ENCODE assay signal across 17 cellular contexts in the genomic region with DNA sequence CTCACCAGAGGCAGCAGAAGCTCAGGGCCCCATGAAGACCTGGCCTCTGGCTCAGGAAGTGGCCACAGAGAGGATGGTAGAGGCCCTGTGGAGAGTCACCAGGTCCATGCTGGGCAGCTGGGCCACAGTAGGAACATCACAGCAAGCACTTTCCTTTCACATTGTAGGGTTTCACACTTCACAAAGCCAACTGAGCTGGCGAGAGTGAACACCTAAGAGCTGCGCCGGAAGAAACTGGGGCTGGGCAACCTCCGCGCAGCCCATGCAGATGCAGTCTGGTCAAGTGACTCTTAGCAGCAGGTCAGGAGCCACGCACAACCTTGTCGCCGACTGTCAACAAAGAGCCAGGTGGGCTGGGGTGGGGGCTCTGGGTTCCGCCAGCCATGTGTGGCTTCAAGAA. TPM values are rescaled to one million over a fixed set of nuclear protein-coding genes. Genes with fewer than 3 reads are reported as not detected.
"Had no signal": no experiment of that assay in that cellular context is flagged by ENCODE, and none has a peak within 500 bp of the region (broad histone marks: within the 10 kb centered on the region; RNA-seq: fewer than 3 reads in every experiment).

No MANE protein-coding gene starts in this region.

- H3K4me1 ChIP-seq: adrenal gland, left lung, testis, upper lobe of right lung had no signal

- DNase-seq: activated CD4-positive, alpha-beta T cell treated with anti-CD3 and anti-CD28 coated beads for 4 hours; activated gamma-delta T cell treated with Interleukin-2 at 50 U/mL for 16 hours; activated T-cell treated with anti-CD3 and anti-CD28 coated beads, Interleukin-2, amount 50 U/mL, for 4 hours; adrenal gland; caudate nucleus; effector CD4-positive, alpha-beta T cell; heart left ventricle; left lung; ovary; stimulated activated CD4-positive, alpha-beta T cell treated with anti-CD3 and anti-CD28 coated beads, Interleukin-4, amount 100 ng/mL, for 1 hour; stimulated activated naive CD8-positive, alpha-beta T cell treated with anti-CD3 and anti-CD28 coated beads, Interleukin-15, amount 100 ng/mL, for 72 hours; SW 1271; testis; upper lobe of right lung had no signal

- ATAC-seq: heart left ventricle, upper lobe of right lung had no signal

- H3K27ac ChIP-seq: adrenal gland, coronary artery, heart left ventricle, left lung, ovary, testis, upper lobe of right lung had no signal

- H3K4me3 Mint-ChIP-seq: activated T-cell treated with anti-CD3 and anti-CD28 coated beads, Interleukin-2, amount 50 U/mL, for 4 hours; stimulated activated naive CD8-positive, alpha-beta T cell treated with anti-CD3 and anti-CD28 coated beads, Interleukin-15, amount 100 ng/mL, for 72 hours had no signal

- H3K9me3 ChIP-seq: adrenal gland, heart left ventricle, left lung, ovary, testis, upper lobe of right lung had no signal

- H3K27me3 Mint-ChIP-seq: stimulated activated naive CD8-positive, alpha-beta T cell treated with anti-CD3 and anti-CD28 coated beads, Interleukin-15, amount 100 ng/mL, for 72 hours had no signal

- H3K36me3 ChIP-seq: adrenal gland, heart left ventricle, ovary, upper lobe of right lung had no signal

- H3K4me3 ChIP-seq: adrenal gland, coronary artery, heart left ventricle, left lung, ovary, testis, upper lobe of right lung had no signal

- H3K9me3 Mint-ChIP-seq: activated T-cell treated with anti-CD3 and anti-CD28 coated beads, Interleukin-2, amount 50 U/mL, for 4 hours; stimulated activated naive CD8-positive, alpha-beta T cell treated with anti-CD3 and anti-CD28 coated beads, Interleukin-15, amount 100 ng/mL, for 72 hours had no signal

RNA-seq across cellular contexts. Expression of a gene that starts 44.3 kb away (rescaled TPM):
- total RNA-seq: frontal cortex, mucosa of gallbladder, upper lobe of right lung had no signal
